In genomic region chr10:124093076-124093773, GRCh38 we compare ENCODE assay signal across 3 cellular contexts.
TF ChIP-seq lines count a peak whose summit lies in the region.

Gene CHST15, minus strand, starts transcription at chr10:124093598. Its CDS starts 47,386 bp downstream, at chr10:124046212.

TF ChIP-seq in SK-N-SH, 30 proteins besides CTCF, POLR2A, EP300 and RAD21 (continued from another document):
- TF ChIP-seq, protein P1, sequence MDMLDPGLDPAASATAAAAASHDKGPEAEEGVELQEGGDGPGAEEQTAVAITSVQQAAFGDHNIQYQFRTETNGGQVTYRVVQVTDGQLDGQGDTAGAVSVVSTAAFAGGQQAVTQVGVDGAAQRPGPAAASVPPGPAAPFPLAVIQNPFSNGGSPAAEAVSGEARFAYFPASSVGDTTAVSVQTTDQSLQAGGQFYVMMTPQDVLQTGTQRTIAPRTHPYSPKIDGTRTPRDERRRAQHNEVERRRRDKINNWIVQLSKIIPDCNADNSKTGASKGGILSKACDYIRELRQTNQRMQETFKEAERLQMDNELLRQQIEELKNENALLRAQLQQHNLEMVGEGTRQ (IDR thresholded peaks at IDR 0.05; ENCODE audit: borderline replicate concordance, low read depth, low read length), result no peak
- TF ChIP-seq CHD2 (IDR thresholded peaks at IDR 0.05; ENCODE audit: low read length, partially characterized antibody), result no peak
- TF ChIP-seq JUND (IDR thresholded peaks at IDR 0.05), result no peak
- TF ChIP-seq YY1 (IDR thresholded peaks at IDR 0.05; ENCODE audit: low read depth), result no peak
- no peak for TF ChIP-seq ZBTB33 (IDR thresholded peaks at IDR 0.05; ENCODE audit: borderline replicate concordance, low read depth)
- TF ChIP-seq, protein P2, sequence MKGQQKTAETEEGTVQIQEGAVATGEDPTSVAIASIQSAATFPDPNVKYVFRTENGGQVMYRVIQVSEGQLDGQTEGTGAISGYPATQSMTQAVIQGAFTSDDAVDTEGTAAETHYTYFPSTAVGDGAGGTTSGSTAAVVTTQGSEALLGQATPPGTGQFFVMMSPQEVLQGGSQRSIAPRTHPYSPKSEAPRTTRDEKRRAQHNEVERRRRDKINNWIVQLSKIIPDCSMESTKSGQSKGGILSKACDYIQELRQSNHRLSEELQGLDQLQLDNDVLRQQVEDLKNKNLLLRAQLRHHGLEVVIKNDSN (IDR thresholded peaks at IDR 0.05; ENCODE audit: borderline replicate concordance, low read depth), result no peak
- no peak for TF ChIP-seq GABPA (IDR thresholded peaks at IDR 0.05; ENCODE audit: low read depth)
- TF ChIP-seq MEF2A (IDR thresholded peaks at IDR 0.05; ENCODE audit: borderline replicate concordance, low read depth), result no peak

TF ChIP-seq in SK-N-SH treated with all-trans-retinoic acid at 6 μM for 48 hours, 23 proteins besides CTCF, POLR2A, EP300 and RAD21 (continued from another document):
- TF ChIP-seq CREB5 (CRISPR knock-in tag; IDR thresholded peaks at IDR 0.05; ENCODE audit: low read depth), result no peak
- no peak for TF ChIP-seq ZC3H10 (CRISPR knock-in tag; IDR thresholded peaks at IDR 0.05)
- no peak for TF ChIP-seq RARB (CRISPR knock-in tag; IDR thresholded peaks at IDR 0.05)
- no peak for TF ChIP-seq TCF4 (CRISPR knock-in tag; IDR thresholded peaks at IDR 0.05; ENCODE audit: borderline replicate concordance)
- TF ChIP-seq ZNF8 (CRISPR knock-in tag; IDR thresholded peaks at IDR 0.05), result no peak
- no peak for TF ChIP-seq CSDC2 (CRISPR knock-in tag; IDR thresholded peaks at IDR 0.05)
- TF ChIP-seq TOX (CRISPR knock-in tag; IDR thresholded peaks at IDR 0.05; ENCODE audit: borderline replicate concordance), result no peak
- no peak for TF ChIP-seq TSHZ2 (CRISPR knock-in tag; IDR thresholded peaks at IDR 0.05)
- TF ChIP-seq OSR1 (CRISPR knock-in tag; IDR thresholded peaks at IDR 0.05), result no peak
- no peak for TF ChIP-seq GLIS3 (CRISPR knock-in tag; IDR thresholded peaks at IDR 0.05)
- TF ChIP-seq, protein P3, sequence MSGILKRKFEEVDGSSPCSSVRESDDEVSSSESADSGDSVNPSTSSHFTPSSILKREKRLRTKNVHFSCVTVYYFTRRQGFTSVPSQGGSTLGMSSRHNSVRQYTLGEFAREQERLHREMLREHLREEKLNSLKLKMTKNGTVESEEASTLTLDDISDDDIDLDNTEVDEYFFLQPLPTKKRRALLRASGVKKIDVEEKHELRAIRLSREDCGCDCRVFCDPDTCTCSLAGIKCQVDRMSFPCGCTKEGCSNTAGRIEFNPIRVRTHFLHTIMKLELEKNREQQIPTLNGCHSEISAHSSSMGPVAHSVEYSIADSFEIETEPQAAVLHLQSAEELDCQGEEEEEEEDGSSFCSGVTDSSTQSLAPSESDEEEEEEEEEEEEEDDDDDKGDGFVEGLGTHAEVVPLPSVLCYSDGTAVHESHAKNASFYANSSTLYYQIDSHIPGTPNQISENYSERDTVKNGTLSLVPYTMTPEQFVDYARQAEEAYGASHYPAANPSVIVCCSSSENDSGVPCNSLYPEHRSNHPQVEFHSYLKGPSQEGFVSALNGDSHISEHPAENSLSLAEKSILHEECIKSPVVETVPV (CRISPR knock-in tag; IDR thresholded peaks at IDR 0.05), result no peak
- TF ChIP-seq ZFP30 (CRISPR knock-in tag; IDR thresholded peaks at IDR 0.05), result no peak
- no peak for TF ChIP-seq ISL1 (CRISPR knock-in tag; IDR thresholded peaks at IDR 0.05)
- TF ChIP-seq ZNF70 (CRISPR knock-in tag; IDR thresholded peaks at IDR 0.05), result no peak
- no peak for TF ChIP-seq ZFP3 (CRISPR knock-in tag; IDR thresholded peaks at IDR 0.05)

TF ChIP-seq in IMR-90, 13 proteins besides CTCF, POLR2A, EP300 and RAD21 (continued from another document):
- TF ChIP-seq, protein P1 (IDR thresholded peaks at IDR 0.05; ENCODE audit: low read depth, low read length), result no peak
- TF ChIP-seq, protein P4, sequence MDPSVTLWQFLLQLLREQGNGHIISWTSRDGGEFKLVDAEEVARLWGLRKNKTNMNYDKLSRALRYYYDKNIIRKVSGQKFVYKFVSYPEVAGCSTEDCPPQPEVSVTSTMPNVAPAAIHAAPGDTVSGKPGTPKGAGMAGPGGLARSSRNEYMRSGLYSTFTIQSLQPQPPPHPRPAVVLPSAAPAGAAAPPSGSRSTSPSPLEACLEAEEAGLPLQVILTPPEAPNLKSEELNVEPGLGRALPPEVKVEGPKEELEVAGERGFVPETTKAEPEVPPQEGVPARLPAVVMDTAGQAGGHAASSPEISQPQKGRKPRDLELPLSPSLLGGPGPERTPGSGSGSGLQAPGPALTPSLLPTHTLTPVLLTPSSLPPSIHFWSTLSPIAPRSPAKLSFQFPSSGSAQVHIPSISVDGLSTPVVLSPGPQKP (IDR thresholded peaks at IDR 0.05; ENCODE audit: borderline replicate concordance, low read depth, low read length), result no peak
- TF ChIP-seq SMC3 (IDR thresholded peaks at IDR 0.05; ENCODE audit: low read depth, low read length) (no peak), MAZ (IDR thresholded peaks at IDR 0.05; ENCODE audit: borderline replicate concordance, low read depth, low read length) (no peak), FOS (IDR thresholded peaks at IDR 0.05; ENCODE audit: low read depth, low read length) (no peak)
